Comparison of ENCODE assay signal across 17 cellular contexts in genomic region chr10:110393866-110394265, GRCh38.
DNase-seq lines count a peak whose midpoint lies in the region; ATAC-seq, FAIRE-seq and TF ChIP-seq lines count a peak whose summit lies in the region.
"Had no signal": no experiment of that assay in that cellular context is flagged by ENCODE, and none has a peak within 500 bp of the region (broad histone marks: within the 10 kb centered on the region; RNA-seq: fewer than 3 reads in every experiment).

No MANE protein-coding gene starts in this region.

- no TSS peak for BruUV-seq in MCF 10A (replicated peaks; lab: Mats Ljungman, UMichigan)

- no peaks in the 10 kb centered on the region for H3K36me3 Mint-ChIP-seq in MCF 10A (ENCODE audit: insufficient read depth, unreplicated experiment)
- no peaks in the 10 kb centered on the region for H3K36me3 Mint-ChIP-seq in activated CD8-positive, alpha-beta T cell treated with anti-CD3 and anti-CD28 coated beads for 36 hours (ENCODE audit: low read depth)
- H3K36me3 Mint-ChIP-seq: CD4-positive, alpha-beta memory T cell had no signal

- no peak for ATAC-seq in activated CD8-positive, alpha-beta T cell treated with anti-CD3 and anti-CD28 coated beads for 36 hours
- ATAC-seq in GM21619 (IDR thresholded peaks at IDR 0.05; ENCODE audit: unreplicated experiment) (no peak), GM18519 (IDR thresholded peaks at IDR 0.05; ENCODE audit: low FRiP score, unreplicated experiment) (no peak)

- H3K4me3 Mint-ChIP-seq in MCF 10A (ENCODE audit: unreplicated experiment): no peak overlapping the region
- no peak overlapping the region for H3K4me3 Mint-ChIP-seq in activated CD8-positive, alpha-beta T cell treated with anti-CD3 and anti-CD28 coated beads for 36 hours
- H3K4me3 Mint-ChIP-seq: B cell; CD4-positive, alpha-beta memory T cell had no signal

- DNase-seq in MCF 10A (ENCODE audit: unreplicated experiment) (no peak), breast epithelium (ENCODE audit: low spot score in 2 of 2) (no peak), kidney (peak; percentile 49), HK-2 (ENCODE audit: unreplicated experiment) (no peak)
- no peak for DNase-seq in activated CD8-positive, alpha-beta T cell treated with anti-CD3 and anti-CD28 coated beads for 36 hours
- DNase-seq: CD4-positive, alpha-beta memory T cell; DND-41; GF-D8; H7; Kasumi-1; NCI-H1417; NCI-H1930; NCI-H2171; Right ventricle myocardium superior had no signal

- CTCF ChIA-PET in MCF 10A (lab: Yijun Ruan, JAX): no interaction called here
- CTCF ChIA-PET in activated CD8-positive, alpha-beta T cell treated with anti-CD3 and anti-CD28 coated beads for 36 hours (lab: Charles Lee): no interaction called here

- no peak for TF ChIP-seq CTCF in MCF 10A (IDR thresholded peaks at IDR 0.05; ENCODE audit: unreplicated experiment)
- no peak for TF ChIP-seq CTCF in breast epithelium (IDR thresholded peaks at IDR 0.05)
- TF ChIP-seq CTCF in activated CD8-positive, alpha-beta T cell treated with anti-CD3 and anti-CD28 coated beads for 36 hours (IDR thresholded peaks at IDR 0.05): no peak
- no peak for TF ChIP-seq CTCF in kidney (IDR thresholded peaks at IDR 0.05; ENCODE audit: borderline replicate concordance, extremely low read depth, insufficient read depth)

- H3K4me1 ChIP-seq in breast epithelium (peaks cover 0 to 11% of the 10 kb centered on the region in 2 donors), kidney (ENCODE audit: control insufficient read depth in 1 of 2, insufficient read depth in 1 of 2, low read depth in 1 of 2, low read length in 2 of 2) (peaks cover 17% of the 10 kb centered on the region in 2 donors)

- no peak overlapping the region for H3K9ac ChIP-seq in kidney (ENCODE audit: low read length in 2 of 2)

- H3K27me3 ChIP-seq in breast epithelium: no peaks in the 10 kb centered on the region

- H3K9me3 ChIP-seq in breast epithelium (no peaks in the 10 kb centered on the region), kidney (ENCODE audit: control insufficient read depth in 1 of 2, low read length in 2 of 2) (no peaks in the 10 kb centered on the region)

- peak overlapping the region; percentile 47 for H3K27ac Mint-ChIP-seq in MCF 10A (ENCODE audit: low read depth, unreplicated experiment)
- H3K27ac Mint-ChIP-seq in activated CD8-positive, alpha-beta T cell treated with anti-CD3 and anti-CD28 coated beads for 36 hours: peak overlapping the region; percentile 18
- H3K27ac Mint-ChIP-seq: B cell had no signal

- H3K4me1 Mint-ChIP-seq in MCF 10A (ENCODE audit: insufficient read depth, unreplicated experiment): peaks cover 40% of the 10 kb centered on the region
- H3K4me1 Mint-ChIP-seq in activated CD8-positive, alpha-beta T cell treated with anti-CD3 and anti-CD28 coated beads for 36 hours (ENCODE audit: low read depth): peaks cover 32% of the 10 kb centered on the region

- H3K4me3 ChIP-seq in breast epithelium (no peak overlapping the region), kidney (ENCODE audit: low read length in 2 of 2) (no peak overlapping the region)

- H3K27ac ChIP-seq in breast epithelium (no peak overlapping the region), kidney (ENCODE audit: low read depth in 2 of 2, low read length in 2 of 2) (no peak overlapping the region)

- no peak for TF ChIP-seq POLR2A in breast epithelium (IDR thresholded peaks at IDR 0.05)

- FAIRE-seq in kidney (lab: Jason Lieb, UNC): no peak

- POLR2A ChIA-PET in MCF 10A (lab: Yijun Ruan, JAX): no interaction called here
- POLR2A ChIA-PET in activated CD8-positive, alpha-beta T cell treated with anti-CD3 and anti-CD28 coated beads for 36 hours (lab: Charles Lee): no interaction called here

- intact Hi-C loops in MCF 10A (cut with micrococcal nuclease): no loop called here
- intact Hi-C loops in breast epithelium (cut with DNase I; ENCODE audit: low total_unique reads): no loop called here
- intact Hi-C loops in activated CD8-positive, alpha-beta T cell treated with anti-CD3 and anti-CD28 coated beads for 36 hours (cut with micrococcal nuclease): no loop called here
- intact Hi-C loops in kidney (cut with DNase I): no loop called here

- H3K9me3 Mint-ChIP-seq in MCF 10A (ENCODE audit: unreplicated experiment): no peaks in the 10 kb centered on the region
- H3K9me3 Mint-ChIP-seq in activated CD8-positive, alpha-beta T cell treated with anti-CD3 and anti-CD28 coated beads for 36 hours: no peaks in the 10 kb centered on the region
- H3K9me3 Mint-ChIP-seq: CD4-positive, alpha-beta memory T cell had no signal

- H3K36me3 ChIP-seq in breast epithelium (no peaks in the 10 kb centered on the region), kidney (ENCODE audit: control insufficient read depth in 1 of 2, insufficient read depth in 2 of 2, low read length in 2 of 2) (no peaks in the 10 kb centered on the region)

- no peaks in the 10 kb centered on the region for H3K27me3 Mint-ChIP-seq in MCF 10A (ENCODE audit: insufficient read depth, unreplicated experiment)
- H3K27me3 Mint-ChIP-seq in activated CD8-positive, alpha-beta T cell treated with anti-CD3 and anti-CD28 coated beads for 36 hours: peaks cover 3% of the 10 kb centered on the region
